1 cellular context compared by ENCODE assay signal in the genomic region with DNA sequence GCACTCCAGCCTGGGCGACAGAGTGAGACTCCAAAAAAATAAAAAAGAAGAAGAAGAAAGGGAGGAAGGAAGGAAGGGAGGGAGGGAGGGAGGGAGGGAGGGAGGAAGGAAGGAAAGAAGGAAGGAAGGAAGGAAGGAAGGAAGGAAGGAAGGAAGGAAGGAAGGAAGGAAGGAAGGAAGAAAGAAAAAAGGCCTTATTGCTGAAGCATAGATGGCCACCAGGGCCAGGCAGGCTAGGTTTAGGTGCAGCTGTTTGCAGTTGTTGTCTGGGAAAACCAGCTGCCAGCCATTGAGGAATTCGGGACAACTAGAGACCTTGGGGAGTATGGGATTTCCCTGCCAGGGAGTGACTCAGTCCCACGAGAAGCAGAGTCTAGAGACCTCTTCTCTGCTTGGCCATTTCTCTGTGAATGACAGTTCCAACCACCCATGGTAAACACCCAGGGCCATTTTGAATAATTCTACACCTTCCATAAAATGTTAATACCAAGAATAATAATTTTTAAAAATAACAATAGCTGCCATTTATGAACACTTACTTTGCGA.
TF ChIP-seq lines count a peak whose summit lies in the region.

No MANE protein-coding gene starts in this region.

TF ChIP-seq in GM12878, 131 proteins besides CTCF, POLR2A, EP300 and RAD21:
- TF ChIP-seq ETV6 (conservative IDR thresholded peaks at IDR 0.05 in 1 of 2, IDR thresholded peaks at IDR 0.05 in 1 of 2; ENCODE audit: borderline replicate concordance in 1 of 2, low read depth in 1 of 2): peak in 1 of 2 experiments; percentile 70; a peak in 1 of 4 replicates
- no peak for TF ChIP-seq ZNF217 (IDR thresholded peaks at IDR 0.05)
- no peak for TF ChIP-seq SMAD1 (IDR thresholded peaks at IDR 0.05; ENCODE audit: low read depth, partially characterized antibody)
- TF ChIP-seq PAX5 (IDR thresholded peaks at IDR 0.05; ENCODE audit: borderline replicate concordance, low read depth, low read length): no peak
- TF ChIP-seq RELA (IDR thresholded peaks at IDR 0.05; ENCODE audit: borderline replicate concordance, partially characterized antibody): no peak
- no peak for TF ChIP-seq NFXL1 (IDR thresholded peaks at IDR 0.05; ENCODE audit: borderline replicate concordance)
- no peak for TF ChIP-seq HDAC2 (IDR thresholded peaks at IDR 0.05)
- no peak for TF ChIP-seq BACH1 (IDR thresholded peaks at IDR 0.05; ENCODE audit: borderline replicate concordance)
- no peak for TF ChIP-seq ATF3 (IDR thresholded peaks at IDR 0.05; ENCODE audit: borderline replicate concordance, extremely low read depth, low read depth, low read length)
- TF ChIP-seq BCL11A (IDR thresholded peaks at IDR 0.05; ENCODE audit: low read depth, low read length): no peak
- no peak for TF ChIP-seq FOXM1 (IDR thresholded peaks at IDR 0.05; ENCODE audit: low read depth, low read length)
- TF ChIP-seq NRF1 (conservative IDR thresholded peaks at IDR 0.05; ENCODE audit: low read depth, low read length): no peak
- peak; percentile 39; the same call in 1 of the 2 replicates for TF ChIP-seq PKNOX1 (IDR thresholded peaks at IDR 0.05)
- TF ChIP-seq, protein P1, sequence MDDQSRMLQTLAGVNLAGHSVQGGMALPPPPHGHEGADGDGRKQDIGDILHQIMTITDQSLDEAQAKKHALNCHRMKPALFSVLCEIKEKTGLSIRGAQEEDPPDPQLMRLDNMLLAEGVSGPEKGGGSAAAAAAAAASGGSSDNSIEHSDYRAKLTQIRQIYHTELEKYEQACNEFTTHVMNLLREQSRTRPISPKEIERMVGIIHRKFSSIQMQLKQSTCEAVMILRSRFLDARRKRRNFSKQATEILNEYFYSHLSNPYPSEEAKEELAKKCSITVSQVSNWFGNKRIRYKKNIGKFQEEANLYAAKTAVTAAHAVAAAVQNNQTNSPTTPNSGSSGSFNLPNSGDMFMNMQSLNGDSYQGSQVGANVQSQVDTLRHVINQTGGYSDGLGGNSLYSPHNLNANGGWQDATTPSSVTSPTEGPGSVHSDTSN (IDR thresholded peaks at IDR 0.05; ENCODE audit: insufficient replicate concordance, low read depth, low read length): no peak
TF ChIP-seq in GM12878: peak in this region for 2.
